ENCODE assay signal across 8 cellular contexts in the genomic region with DNA sequence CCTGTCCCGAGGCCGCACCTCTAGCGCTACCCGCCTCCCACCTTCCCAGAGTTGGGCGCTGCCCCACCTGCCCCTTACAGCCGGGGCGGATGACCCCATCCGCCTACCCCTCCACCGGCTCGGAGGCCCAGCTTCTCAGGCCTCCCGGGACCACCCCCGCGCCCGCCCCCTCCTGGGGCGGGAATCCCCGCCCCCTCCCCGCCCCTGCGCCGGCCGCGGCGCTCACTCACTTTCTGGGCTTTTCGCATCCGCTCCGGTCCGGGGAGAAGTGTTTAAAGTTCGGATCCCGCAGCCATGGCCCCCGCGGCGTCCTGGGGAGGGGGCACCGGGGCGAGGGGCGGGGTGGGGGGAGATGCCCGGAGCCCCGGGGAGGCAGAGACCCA. TPM values are rescaled to one million over a fixed set of nuclear protein-coding genes. Genes with fewer than 3 reads are reported as not detected.
DNase-seq lines count a peak whose midpoint lies in the region; ATAC-seq and TF ChIP-seq lines count a peak whose summit lies in the region.

No MANE protein-coding gene starts in this region.

- CTCF ChIA-PET in activated naive CD4-positive, alpha-beta T cell treated with anti-CD3 and anti-CD28 coated beads for 36 hours (lab: Charles Lee): interaction anchor here (0.9 to 1.1 kb wide), 2 partner anchors 9 to 54 kb away, joined by 3 to 5 read pairs; no protein-coding TSS in a partner anchor

- no peak for TF ChIP-seq CTCF in thoracic aorta (IDR thresholded peaks at IDR 0.05)

- intact Hi-C loops in activated naive CD4-positive, alpha-beta T cell treated with anti-CD3 and anti-CD28 coated beads for 36 hours (cut with micrococcal nuclease): loop anchor here (2.0 kb wide), 1 partner anchor 17 kb away; no protein-coding TSS in a partner anchor

- H3K36me3 ChIP-seq in iPS-20b (ENCODE audit: insufficient read depth, low read depth, low read length) (no peaks in the 10 kb centered on the region), thoracic aorta (no peaks in the 10 kb centered on the region)

- H3K27me3 Mint-ChIP-seq in activated T-cell treated with anti-CD3 and anti-CD28 coated beads, Interleukin-2, amount 50 U/mL, for 72 hours (ENCODE audit: low read depth): peaks cover 7% of the 10 kb centered on the region
- no peaks in the 10 kb centered on the region for H3K27me3 Mint-ChIP-seq in activated naive CD4-positive, alpha-beta T cell treated with anti-CD3 and anti-CD28 coated beads for 36 hours (ENCODE audit: low read depth)

- H3K27me3 ChIP-seq in iPS-20b (ENCODE audit: insufficient read depth, low read length) (peaks cover 98% of the 10 kb centered on the region), thoracic aorta (replicated peaks; ENCODE audit: insufficient read depth) (peaks cover 23% of the 10 kb centered on the region)

- H3K9me3 ChIP-seq in iPS-20b (ENCODE audit: insufficient read depth, low read depth, low read length): no peaks in the 10 kb centered on the region; the same call in 1 of the 2 replicates
- H3K9me3 ChIP-seq in thoracic aorta: no peaks in the 10 kb centered on the region

- DNase-seq in activated T-cell treated with anti-CD3 and anti-CD28 coated beads, Interleukin-2, amount 50 U/mL, for 72 hours: no peak
- DNase-seq in activated T-cell treated with anti-CD3 and anti-CD28 coated beads for 4 hours: no peak
- DNase-seq in activated naive CD4-positive, alpha-beta T cell treated with anti-CD3 and anti-CD28 coated beads for 36 hours: peak; percentile 38
- DNase-seq in thoracic aorta (ENCODE audit: low spot score): no peak
- no peak for DNase-seq in NCI-H1694 (lab: John Stamatoyannopoulos, UW)
- no peak for DNase-seq in NCI-H524 treated with DMSO at 0.1 percent for 48 hours (lab: John Stamatoyannopoulos, UW)

- ATAC-seq in activated T-cell treated with anti-CD3 and anti-CD28 coated beads, Interleukin-2, amount 50 U/mL, for 72 hours (replicated peaks in 1 of 2): peak; percentile 39 to 57
- ATAC-seq in thoracic aorta (ENCODE audit: insufficient number of reproducible peaks, low FRiP score, low read depth): no peak
- ATAC-seq in HG03439 (IDR thresholded peaks at IDR 0.05; ENCODE audit: unreplicated experiment): no peak

- H3K9me3 Mint-ChIP-seq in activated T-cell treated with anti-CD3 and anti-CD28 coated beads, Interleukin-2, amount 50 U/mL, for 72 hours: no peaks in the 10 kb centered on the region
- no peaks in the 10 kb centered on the region for H3K9me3 Mint-ChIP-seq in activated naive CD4-positive, alpha-beta T cell treated with anti-CD3 and anti-CD28 coated beads for 36 hours

- peaks cover 6% of the 10 kb centered on the region for H3K4me1 ChIP-seq in iPS-20b (ENCODE audit: insufficient read depth, low read length)
- peaks cover 9 to 12% of the 10 kb centered on the region in 2 donors for H3K4me1 ChIP-seq in thoracic aorta (ENCODE audit: control insufficient read depth in 1 of 2, low read depth in 2 of 2)

- peaks cover 0 to 4% of the 10 kb centered on the region in 2 donors for H3K36me3 Mint-ChIP-seq in activated T-cell treated with anti-CD3 and anti-CD28 coated beads, Interleukin-2, amount 50 U/mL, for 72 hours (ENCODE audit: insufficient read depth in 2 of 2)
- no peaks in the 10 kb centered on the region for H3K36me3 Mint-ChIP-seq in activated naive CD4-positive, alpha-beta T cell treated with anti-CD3 and anti-CD28 coated beads for 36 hours (ENCODE audit: low read depth)

- H3K27ac ChIP-seq in iPS-20b (ENCODE audit: low read length) (no peak overlapping the region), thoracic aorta (no peak overlapping the region)

- peak overlapping the region; percentile 86 to 90 for H3K4me3 Mint-ChIP-seq in activated T-cell treated with anti-CD3 and anti-CD28 coated beads, Interleukin-2, amount 50 U/mL, for 72 hours
- H3K4me3 Mint-ChIP-seq in activated naive CD4-positive, alpha-beta T cell treated with anti-CD3 and anti-CD28 coated beads for 36 hours: peak overlapping the region; percentile 77

- H3K9ac ChIP-seq in iPS-20b (ENCODE audit: low read depth, low read length): no peak overlapping the region

- peak overlapping the region; percentile 63 for H3K4me3 ChIP-seq in iPS-20b (ENCODE audit: low read length)
- peak overlapping the region; percentile 69 for H3K4me3 ChIP-seq in thoracic aorta

- H3K27ac Mint-ChIP-seq in activated T-cell treated with anti-CD3 and anti-CD28 coated beads, Interleukin-2, amount 50 U/mL, for 72 hours: no peak overlapping the region
- no peak overlapping the region for H3K27ac Mint-ChIP-seq in activated naive CD4-positive, alpha-beta T cell treated with anti-CD3 and anti-CD28 coated beads for 36 hours

- peaks cover 28% of the 10 kb centered on the region for H3K4me1 Mint-ChIP-seq in activated T-cell treated with anti-CD3 and anti-CD28 coated beads, Interleukin-2, amount 50 U/mL, for 72 hours (ENCODE audit: low read depth)
- peaks cover 24% of the 10 kb centered on the region for H3K4me1 Mint-ChIP-seq in activated naive CD4-positive, alpha-beta T cell treated with anti-CD3 and anti-CD28 coated beads for 36 hours (ENCODE audit: low read depth)

RNA-seq across cellular contexts. Expression of a gene that starts 0.4 kb away (rescaled TPM):
- total RNA-seq in activated T-cell treated with anti-CD3 and anti-CD28 coated beads, Interleukin-2, amount 50 U/mL, for 72 hours: 1 to 10 TPM; 3.3 to 4.1 TPM
- 1 to 10 TPM in 1 of 2 experiments, under 1 TPM in 1; 0.99 to 1.3 TPM for total RNA-seq in activated naive CD4-positive, alpha-beta T cell treated with anti-CD3 and anti-CD28 coated beads for 36 hours
- under 1 TPM; 0.28 to 0.41 TPM for total RNA-seq in thoracic aorta

RNA-seq across cellular contexts. Expression of a gene that starts 31.3 kb away (rescaled TPM):
- total RNA-seq in activated T-cell treated with anti-CD3 and anti-CD28 coated beads, Interleukin-2, amount 50 U/mL, for 72 hours: 10 to 100 TPM; 64.5 to 81.0 TPM
- total RNA-seq in activated naive CD4-positive, alpha-beta T cell treated with anti-CD3 and anti-CD28 coated beads for 36 hours: 10 to 100 TPM; 32.8 TPM
- total RNA-seq in thoracic aorta: 100 to 1,000 TPM; 130 to 332 TPM

RNA-seq across cellular contexts. Expression of a gene that starts 44.8 kb away (rescaled TPM):
- total RNA-seq in activated T-cell treated with anti-CD3 and anti-CD28 coated beads, Interleukin-2, amount 50 U/mL, for 72 hours: 100 to 1,000 TPM; 371 to 446 TPM
- total RNA-seq in activated naive CD4-positive, alpha-beta T cell treated with anti-CD3 and anti-CD28 coated beads for 36 hours: 100 to 1,000 TPM; 246 to 260 TPM
- total RNA-seq in thoracic aorta: 100 to 1,000 TPM in 1 of 2 donors, 10 to 100 TPM in 1; 75.3 to 104 TPM

RNA-seq across cellular contexts. Expression of a gene that starts 50.7 kb away (rescaled TPM):
- 10 to 100 TPM; 12.3 to 27.5 TPM for total RNA-seq in activated T-cell treated with anti-CD3 and anti-CD28 coated beads, Interleukin-2, amount 50 U/mL, for 72 hours
- total RNA-seq in activated naive CD4-positive, alpha-beta T cell treated with anti-CD3 and anti-CD28 coated beads for 36 hours: 1 to 10 TPM; 2.5 to 2.7 TPM
- not detected for total RNA-seq in thoracic aorta

Comparison
In these comparisons a context has a peak if more than half of its experiments do, and no peak if none do; other contexts are left out.
1. ATAC-seq: peak in activated T-cell treated with anti-CD3 and anti-CD28 coated beads, Interleukin-2, amount 50 U/mL, for 72 hours (2 of 2); none in thoracic aorta (single experiment) and HG03439 (single experiment).